ENCODE assay signal across 29 cellular contexts in genomic region chr15:65695073-65695472, GRCh38.
"Had no signal": no experiment of that assay in that cellular context is flagged by ENCODE, and none has a peak within 500 bp of the region (broad histone marks: within the 10 kb centered on the region; RNA-seq: fewer than 3 reads in every experiment).

No MANE protein-coding gene starts in this region.

- H3K4me3 Mint-ChIP-seq: activated CD4-positive, alpha-beta T cell treated with anti-CD3 and anti-CD28 coated beads, Interleukin-2, amount 10 ng/mL, durations not matched to agents 24 days and 14 days; activated CD8-positive, alpha-beta T cell treated with anti-CD3 and anti-CD28 coated beads, Interleukin-2, amount 10 ng/mL, durations not matched to agents 7 days and 5 days; activated naive CD4-positive, alpha-beta T cell treated with anti-CD3 and anti-CD28 coated beads, Interleukin-2, amount 50 U/mL, for 24 hours; activated naive CD8-positive, alpha-beta T cell treated with anti-CD3 and anti-CD28 coated beads, Interleukin-2, amount 10 ng/mL, durations not matched to agents 7 days and 5 days; activated T-cell treated with anti-CD3 and anti-CD28 coated beads, Interleukin-2, amount 50 U/mL, for 24 hours; central memory CD8-positive, alpha-beta T cell; T-helper 1 cell treated with Interleukin-12 subunit alpha and Interleukin-12 subunit beta and Interleukin-4 antibody, amounts not matched to agents 30 μg/mL and 1 μg/mL, for 36 hours; T-helper 2 cell treated with Interferon-gamma antibody and Interleukin-4, amounts not matched to agents 5 μg/mL and 100 μg/mL, for 36 hours had no signal

- H3K4me1 ChIP-seq: Peyer's patch had no signal

- H3K27ac ChIP-seq: brain microvascular endothelial cell, Peyer's patch had no signal

- H3K4me1 Mint-ChIP-seq: activated CD4-positive, alpha-beta T cell treated with anti-CD3 and anti-CD28 coated beads, Interleukin-2, amount 10 ng/mL, durations not matched to agents 24 days and 14 days; activated naive CD4-positive, alpha-beta T cell treated with anti-CD3 and anti-CD28 coated beads, Interleukin-2, amount 50 U/mL, for 24 hours; activated naive CD8-positive, alpha-beta T cell treated with anti-CD3 and anti-CD28 coated beads, Interleukin-2, amount 10 ng/mL, durations not matched to agents 7 days and 5 days; central memory CD8-positive, alpha-beta T cell had no signal

- H3K9me3 Mint-ChIP-seq: activated CD4-positive, alpha-beta T cell treated with anti-CD3 and anti-CD28 coated beads, Interleukin-2, amount 10 ng/mL, durations not matched to agents 24 days and 14 days; activated naive CD4-positive, alpha-beta T cell treated with anti-CD3 and anti-CD28 coated beads, Interleukin-2, amount 50 U/mL, for 24 hours; activated naive CD8-positive, alpha-beta T cell treated with anti-CD3 and anti-CD28 coated beads, Interleukin-2, amount 10 ng/mL, durations not matched to agents 7 days and 5 days; activated T-cell treated with anti-CD3 and anti-CD28 coated beads, Interleukin-2, amount 50 U/mL, for 24 hours; activated T-helper 2 cell treated with anti-CD3 and anti-CD28 coated beads, Interferon-gamma antibody, Interleukin-2, Interleukin-4, amounts not matched to agents 10 μg/mL and 5 μg/mL and 100 μg/mL, durations not matched to agents 14 hours and 24 hours and 36 hours; central memory CD8-positive, alpha-beta T cell; T-helper 1 cell treated with Interleukin-12 subunit alpha and Interleukin-12 subunit beta and Interleukin-4 antibody, amounts not matched to agents 30 μg/mL and 1 μg/mL, for 36 hours; T-helper 2 cell treated with Interferon-gamma antibody and Interleukin-4, amounts not matched to agents 5 μg/mL and 100 μg/mL, for 36 hours had no signal

- H3K27me3 Mint-ChIP-seq: activated CD4-positive, alpha-beta T cell treated with anti-CD3 and anti-CD28 coated beads, Interleukin-2, amount 10 ng/mL, durations not matched to agents 24 days and 14 days; activated naive CD4-positive, alpha-beta T cell treated with anti-CD3 and anti-CD28 coated beads, Interleukin-2, amount 50 U/mL, for 24 hours; activated naive CD8-positive, alpha-beta T cell treated with anti-CD3 and anti-CD28 coated beads, Interleukin-2, amount 10 ng/mL, durations not matched to agents 7 days and 5 days; activated T-cell treated with anti-CD3 and anti-CD28 coated beads, Interleukin-2, amount 50 U/mL, for 24 hours; central memory CD8-positive, alpha-beta T cell had no signal

- H3K4me3 ChIP-seq: Peyer's patch had no signal

- H3K9me3 ChIP-seq: Peyer's patch had no signal

- H3K27me3 ChIP-seq: brain microvascular endothelial cell, Peyer's patch had no signal

- DNase-seq: activated CD4-positive, alpha-beta T cell treated with anti-CD3 and anti-CD28 coated beads, Interleukin-2, amount 10 ng/mL, durations not matched to agents 24 days and 14 days; activated CD4-positive, alpha-beta T cell treated with anti-CD3 and anti-CD28 coated beads, Interleukin-2, amount 50 U/mL, for 4 hours; activated CD8-positive, alpha-beta T cell treated with anti-CD3 and anti-CD28 coated beads, Interleukin-2, amount 10 ng/mL, durations not matched to agents 7 days and 5 days; activated gamma-delta T cell; activated naive CD4-positive, alpha-beta T cell treated with Interleukin-2 at 50 U/mL for 16 hours; activated naive CD8-positive, alpha-beta T cell treated with anti-CD3 and anti-CD28 coated beads, Interleukin-2, amount 10 ng/mL, durations not matched to agents 7 days and 5 days; activated T-cell treated with anti-CD3 and anti-CD28 coated beads, Interleukin-2, amount 50 U/mL, for 24 hours; amniotic stem cell; aorta; brain microvascular endothelial cell; Karpas-422; KBM-7; NCI-H1105; NCI-H1417 treated with DMSO at 0.1 percent for 48 hours; NCI-H187 treated with DMSO at 0.1 percent for 48 hours; NCI-H2081; NCI-H2171 treated with DMSO at 0.1 percent for 48 hours; NCI-H226; NCI-H446 treated with DMSO at 0.1 percent for 48 hours; NCI-H524; NCI-H69; Peyer's patch; RPMI8226; SIG-M5 had no signal

- ATAC-seq: activated CD8-positive, alpha-beta T cell treated with anti-CD3 and anti-CD28 coated beads, Interleukin-2, amount 10 ng/mL, durations not matched to agents 7 days and 5 days had no signal

- H3K27ac Mint-ChIP-seq: activated CD4-positive, alpha-beta T cell treated with anti-CD3 and anti-CD28 coated beads, Interleukin-2, amount 10 ng/mL, durations not matched to agents 24 days and 14 days; activated CD8-positive, alpha-beta T cell treated with anti-CD3 and anti-CD28 coated beads, Interleukin-2, amount 10 ng/mL, durations not matched to agents 7 days and 5 days; activated naive CD4-positive, alpha-beta T cell treated with anti-CD3 and anti-CD28 coated beads, Interleukin-2, amount 50 U/mL, for 24 hours; activated naive CD8-positive, alpha-beta T cell treated with anti-CD3 and anti-CD28 coated beads, Interleukin-2, amount 10 ng/mL, durations not matched to agents 7 days and 5 days; activated T-cell treated with anti-CD3 and anti-CD28 coated beads, Interleukin-2, amount 50 U/mL, for 24 hours; activated T-helper 2 cell treated with anti-CD3 and anti-CD28 coated beads, Interferon-gamma antibody, Interleukin-2, Interleukin-4, amounts not matched to agents 10 μg/mL and 5 μg/mL and 100 μg/mL, durations not matched to agents 14 hours and 24 hours and 36 hours; T-helper 1 cell treated with Interleukin-12 subunit alpha and Interleukin-12 subunit beta and Interleukin-4 antibody, amounts not matched to agents 30 μg/mL and 1 μg/mL, for 36 hours; T-helper 2 cell treated with Interferon-gamma antibody and Interleukin-4, amounts not matched to agents 5 μg/mL and 100 μg/mL, for 36 hours had no signal
